ENCODE assay signal across 30 cellular contexts in the genomic region with DNA sequence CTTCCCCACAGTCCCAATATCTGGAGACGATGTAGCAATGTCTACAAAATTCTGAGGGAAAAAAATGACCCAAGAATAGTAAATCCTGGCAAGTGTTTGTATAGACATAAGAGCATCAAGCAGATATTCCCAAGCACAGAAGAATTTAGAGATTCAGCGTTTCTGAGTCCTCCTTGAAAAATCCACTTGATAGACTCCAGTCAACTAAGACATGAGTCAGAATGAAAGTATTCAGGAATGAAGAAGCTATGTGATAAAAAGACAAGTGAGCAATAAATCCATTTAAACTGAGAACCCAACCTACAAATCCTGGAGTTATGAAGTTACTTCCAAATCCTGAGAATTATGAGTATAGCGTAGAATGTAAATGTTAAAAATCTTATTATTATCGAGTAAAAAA.
DNase-seq lines count a peak whose midpoint lies in the region; ATAC-seq and TF ChIP-seq lines count a peak whose summit lies in the region.
"Had no signal": no experiment of that assay in that cellular context is flagged by ENCODE, and none has a peak within 500 bp of the region (broad histone marks: within the 10 kb centered on the region; RNA-seq: fewer than 3 reads in every experiment).

No MANE protein-coding gene starts in this region.

- no peak overlapping the region for H3K23ac ChIP-seq in mesenchymal stem cell (ENCODE audit: low read length in 2 of 2)

- H3K4me2 ChIP-seq in mesenchymal stem cell (ENCODE audit: low read length, poor library complexity, severe bottlenecking), result no peak overlapping the region
- H3K4me2 ChIP-seq: GM23338, KMS-11 had no signal

- H2BK120ac ChIP-seq in mesenchymal stem cell (ENCODE audit: low read depth, low read length), result no peak overlapping the region

- TF ChIP-seq CTCF in choroid plexus epithelial cell (conservative IDR thresholded peaks at IDR 0.05; ENCODE audit: low read depth, low read length), result no peak
- no peak for TF ChIP-seq CTCF in tibial nerve (IDR thresholded peaks at IDR 0.05)

- peak; percentile 73 for DNase-seq in EH (ENCODE audit: low read depth)
- peak; percentile 54 for DNase-seq in M059J (ENCODE audit: low read depth)
- peak; percentile 0 for DNase-seq in choroid plexus epithelial cell (ENCODE audit: low read depth)
- peak; percentile 86 for DNase-seq in mesenchymal stem cell
- no peak for DNase-seq in HuH-7 (ENCODE audit: low spot score)
- DNase-seq in NCI-H526 treated with DMSO at 0.1 percent for 48 hours (lab: John Stamatoyannopoulos, UW), result no peak
- no peak for DNase-seq in tibial nerve (ENCODE audit: low spot score in 2 of 2)
- DNase-seq: activated CD4-positive, alpha-beta memory T cell treated with anti-CD3 and anti-CD28 coated beads for 36 hours; activated CD4-positive, CD25-positive, alpha-beta regulatory T cell; activated naive CD4-positive, alpha-beta T cell; activated naive CD8-positive, alpha-beta T cell treated with anti-CD3 and anti-CD28 coated beads, Interleukin-2, amount 50 U/mL, for 24 hours; caudate nucleus; COR-L47; cortex of kidney; DMS79; effector memory CD4-positive, alpha-beta T cell; foreskin fibroblast; mammary epithelial cell; NCI-H1417; NCI-H2029 treated with DMSO at 0.1 percent for 48 hours; NCI-H748 treated with DMSO at 0.1 percent for 48 hours; retina; small intestine; stimulated activated naive B cell treated with anti-CD40 and anti-IgM and Interleukin-4, amounts not matched to agents 10 μg/mL and 1 μg/mL and 100 μg/mL, for 72 hours; substantia nigra had no signal

- H2BK12ac ChIP-seq in mesenchymal stem cell (ENCODE audit: low read length in 2 of 2), result no peak overlapping the region

- TF ChIP-seq POLR2A in tibial nerve (IDR thresholded peaks at IDR 0.05), result no peak

- H3K36me3 ChIP-seq in mesenchymal stem cell (ENCODE audit: control insufficient read depth in 1 of 2, insufficient read depth in 2 of 2, low read depth in 1 of 2, low read length in 2 of 2) (no peaks in the 10 kb centered on the region), tibial nerve (no peaks in the 10 kb centered on the region)

- H3K27ac ChIP-seq in mesenchymal stem cell (ENCODE audit: low read length, poor library complexity, severe bottlenecking) (no peak overlapping the region), tibial nerve (no peak overlapping the region)
- H3K27ac ChIP-seq: C4-2B, epithelial cell of prostate, KMS-11 had no signal

- no peak overlapping the region for H2BK15ac ChIP-seq in mesenchymal stem cell (ENCODE audit: low read depth, poor library complexity, severe bottlenecking)

- H3K4me3 ChIP-seq in choroid plexus epithelial cell (ENCODE audit: low read depth, low read length) (no peak overlapping the region), mesenchymal stem cell (ENCODE audit: insufficient read depth in 1 of 2, low read depth in 1 of 2, low read length in 2 of 2) (no peak overlapping the region), tibial nerve (no peak overlapping the region)
- H3K4me3 ChIP-seq: GM23338 had no signal

- H3K14ac ChIP-seq in mesenchymal stem cell (ENCODE audit: low read length in 2 of 2), result no peak overlapping the region

- WGBS in mesenchymal stem cell, result no CpG with 5 or more reads among the region's 4 CpGs
- 88 to 90% methylated on average over 4 of the region's 4 CpGs for WGBS in tibial nerve, 2 donors

- H3K9ac ChIP-seq in mesenchymal stem cell (ENCODE audit: low read length), result no peak overlapping the region
- H3K9ac ChIP-seq: KMS-11 had no signal

- no peak overlapping the region for H4K8ac ChIP-seq in mesenchymal stem cell (ENCODE audit: low read length)

- H3K4me1 ChIP-seq in mesenchymal stem cell (ENCODE audit: control insufficient read depth, insufficient read depth, low read depth, low read length), result no peaks in the 10 kb centered on the region
- no peaks in the 10 kb centered on the region for H3K4me1 ChIP-seq in tibial nerve

- no peak overlapping the region for H3K18ac ChIP-seq in mesenchymal stem cell (ENCODE audit: low read depth in 1 of 2, low read length in 2 of 2)

- H2AFZ ChIP-seq in mesenchymal stem cell (ENCODE audit: low read depth, low read length), result no peak overlapping the region
- H2AFZ ChIP-seq: GM23338 had no signal

- H3K9me3 ChIP-seq in mesenchymal stem cell (ENCODE audit: control insufficient read depth, low read length) (no peaks in the 10 kb centered on the region), tibial nerve (no peaks in the 10 kb centered on the region)

- H3K27me3 ChIP-seq in mesenchymal stem cell (ENCODE audit: control insufficient read depth in 1 of 2, insufficient read depth in 1 of 2, low read length in 2 of 2), result no peaks in the 10 kb centered on the region
- H3K27me3 ChIP-seq in tibial nerve, result no peaks in the 10 kb centered on the region

- no peak overlapping the region for H2AK5ac ChIP-seq in mesenchymal stem cell (ENCODE audit: low read length, severe bottlenecking)

- H3K79me1 ChIP-seq in mesenchymal stem cell (replicated peaks; ENCODE audit: low read length, poor library complexity, severe bottlenecking), result no peaks in the 10 kb centered on the region

- no peak for ATAC-seq in GM18870 (IDR thresholded peaks at IDR 0.05; ENCODE audit: unreplicated experiment)
- ATAC-seq: activated naive CD8-positive, alpha-beta T cell treated with anti-CD3 and anti-CD28 coated beads, Interleukin-2, amount 50 U/mL, for 24 hours; GM23338; stimulated activated naive B cell treated with anti-CD40 and anti-IgM and Interleukin-4, amounts not matched to agents 10 μg/mL and 1 μg/mL and 100 μg/mL, for 72 hours had no signal

- H4K91ac ChIP-seq in mesenchymal stem cell (ENCODE audit: low read length), result no peak overlapping the region

- no peak for TF ChIP-seq EP300 in tibial nerve (IDR thresholded peaks at IDR 0.05)

- H2BK5ac ChIP-seq in mesenchymal stem cell (ENCODE audit: low read depth, low read length, poor library complexity, severe bottlenecking), result no peak overlapping the region

- no peak overlapping the region for H3K4ac ChIP-seq in mesenchymal stem cell (ENCODE audit: low read depth in 1 of 2, low read length in 2 of 2)

Comparison
In these comparisons a context has a peak if more than half of its experiments do, and no peak if none do; other contexts are left out.
1. DNase-seq: peak in EH (single experiment), M059J (single experiment), choroid plexus epithelial cell (single experiment) and mesenchymal stem cell (single experiment); none in HuH-7 (single experiment), NCI-H526 treated with DMSO at 0.1 percent for 48 hours (single experiment) and tibial nerve (0 of 2).